ENCODE assay signal across 19 cellular contexts in genomic region chr2:2926858-2927175, GRCh38.
A peak's percentile ranks its signal among the peaks of the same experiment; 100 is the strongest.
DNase-seq lines count a peak whose midpoint lies in the region; ATAC-seq, FAIRE-seq and TF ChIP-seq lines count a peak whose summit lies in the region.
"Had no signal": no experiment of that assay in that cellular context is flagged by ENCODE, and none has a peak within 500 bp of the region (broad histone marks: within the 10 kb centered on the region; RNA-seq: fewer than 3 reads in every experiment).

No MANE protein-coding gene starts in this region.

- ATAC-seq in GM18861 (IDR thresholded peaks at IDR 0.05; ENCODE audit: unreplicated experiment) (peak; percentile 38), GM21515 (IDR thresholded peaks at IDR 0.05; ENCODE audit: unreplicated experiment) (peak; percentile 64), HG02981 (IDR thresholded peaks at IDR 0.05; ENCODE audit: unreplicated experiment) (peak; percentile 32), HG03521 (IDR thresholded peaks at IDR 0.05; ENCODE audit: unreplicated experiment) (peak; percentile 21), heart left ventricle (no peak)

- no peak for FAIRE-seq in HTR-8/SVneo (lab: Jason Lieb, UNC)
- FAIRE-seq: bronchial epithelial cell, G401.6, RCC 7860 had no signal

- no peak overlapping the region for H3K27ac ChIP-seq in CD8-positive, alpha-beta memory T cell (ENCODE audit: low read depth, low read length)
- H3K27ac ChIP-seq in SJCRH30 (no peak overlapping the region), heart left ventricle (no peak overlapping the region)
- H3K27ac ChIP-seq: C4-2B, left ventricle myocardium inferior, sigmoid colon had no signal

- peaks cover 3 to 12% (median 7%) of the 10 kb centered on the region in 5 donors for H3K9me3 Mint-ChIP-seq in CD8-positive, alpha-beta memory T cell

- TF ChIP-seq CTCF in heart left ventricle (IDR thresholded peaks at IDR 0.05), result no peak

- no peak overlapping the region for H3K4me3 ChIP-seq in CD8-positive, alpha-beta memory T cell (ENCODE audit: low read length)
- no peak overlapping the region for H3K4me3 ChIP-seq in SJCRH30
- H3K4me3 ChIP-seq in heart left ventricle, result no peak overlapping the region
- H3K4me3 ChIP-seq: left ventricle myocardium inferior, sigmoid colon had no signal

- H3K27ac Mint-ChIP-seq in CD8-positive, alpha-beta memory T cell, result no peak overlapping the region

- peaks cover 0 to 5% of the 10 kb centered on the region in 2 donors for H3K27me3 Mint-ChIP-seq in CD8-positive, alpha-beta memory T cell

- H3K9me3 ChIP-seq in CD8-positive, alpha-beta memory T cell (ENCODE audit: low read length), result no peaks in the 10 kb centered on the region
- H3K9me3 ChIP-seq in SJCRH30 (replicated peaks) (no peaks in the 10 kb centered on the region), heart left ventricle (peaks cover 0 to 28% (median 7%) of the 10 kb centered on the region in 12 donors)

- no peak for TF ChIP-seq POLR2A in heart left ventricle (IDR thresholded peaks at IDR 0.05)

- H3K4me3 Mint-ChIP-seq in CD8-positive, alpha-beta memory T cell, result no peak overlapping the region
- H3K4me3 Mint-ChIP-seq: neural crest cell had no signal

- H3K36me3 Mint-ChIP-seq in CD8-positive, alpha-beta memory T cell, result no peaks in the 10 kb centered on the region

- intact Hi-C loops in heart left ventricle (cut with DNase I), result no loop called here

- CTCF ChIA-PET in CD8-positive, alpha-beta memory T cell (lab: Charles Lee), result no interaction called here

- WGBS in heart left ventricle, 4 donors, result 68 to 91% (median 72%) methylated on average over 4 of the region's 4 CpGs

- H3K4me1 ChIP-seq in CD8-positive, alpha-beta memory T cell (ENCODE audit: insufficient read depth, low read length), result no peaks in the 10 kb centered on the region
- no peaks in the 10 kb centered on the region for H3K4me1 ChIP-seq in SJCRH30
- H3K4me1 ChIP-seq in heart left ventricle, result no peaks in the 10 kb centered on the region
- H3K4me1 ChIP-seq: left ventricle myocardium inferior, sigmoid colon had no signal

- no peak for DNase-seq in CD8-positive, alpha-beta memory T cell
- DNase-seq in SJCRH30 (no peak), HTR-8/SVneo (ENCODE audit: insufficient read length, low spot score) (no peak), heart left ventricle (no peak)
- DNase-seq: activated naive CD4-positive, alpha-beta T cell treated with Interleukin-2 at 50 U/mL for 16 hours; left ventricle myocardium inferior; NCI-H1092 treated with DMSO at 0.1 percent for 48 hours; NCI-H226; sigmoid colon; T1000 had no signal

- H3K36me3 ChIP-seq in CD8-positive, alpha-beta memory T cell (ENCODE audit: insufficient read depth, low read length), result no peaks in the 10 kb centered on the region
- no peaks in the 10 kb centered on the region for H3K36me3 ChIP-seq in SJCRH30
- H3K36me3 ChIP-seq in heart left ventricle, result no peaks in the 10 kb centered on the region
- H3K36me3 ChIP-seq: left ventricle myocardium inferior, sigmoid colon had no signal

- H3K4me1 Mint-ChIP-seq in CD8-positive, alpha-beta memory T cell, result no peaks in the 10 kb centered on the region
- H3K4me1 Mint-ChIP-seq: neural crest cell had no signal

- POLR2A ChIA-PET in CD8-positive, alpha-beta memory T cell (lab: Charles Lee), result no interaction called here

- H3K27me3 ChIP-seq in CD8-positive, alpha-beta memory T cell (ENCODE audit: insufficient read depth, low read length, poor library complexity, severe bottlenecking), result no peaks in the 10 kb centered on the region
- H3K27me3 ChIP-seq in SJCRH30 (no peaks in the 10 kb centered on the region), heart left ventricle (no peaks in the 10 kb centered on the region)
- H3K27me3 ChIP-seq: sigmoid colon had no signal

Comparison
In these comparisons a context has a peak if more than half of its experiments do, and no peak if none do; other contexts are left out.
1. ATAC-seq: peak in GM18861 (single experiment), GM21515 (single experiment), HG02981 (single experiment) and HG03521 (single experiment); none in heart left ventricle (0 of 4).